In genomic region chr10:24149640-24150039, GRCh38 we compare ENCODE assay signal across 8 cellular contexts. TPM values are rescaled to one million over a fixed set of nuclear protein-coding genes. Genes with fewer than 3 reads are reported as not detected.
"Had no signal": no experiment of that assay in that cellular context is flagged by ENCODE, and none has a peak within 500 bp of the region (broad histone marks: within the 10 kb centered on the region; RNA-seq: fewer than 3 reads in every experiment).

No MANE protein-coding gene starts in this region.

- FAIRE-seq: HTR-8/SVneo, K562 had no signal

- DNase-seq: H7, HFFc6, KG1 had no signal

- H3K4me3 ChIP-seq: GM23338, HAP-1, K562 had no signal

- ATAC-seq: GM23338, HCT116, K562 had no signal

- H3K9me3 ChIP-seq: HAP-1 had no signal

- H3K36me3 ChIP-seq: HAP-1 had no signal

- H3K4me2 ChIP-seq: GM23338 had no signal

- H2AFZ ChIP-seq: GM23338 had no signal

RNA-seq across cellular contexts. Expression of gene KIAA1217, which starts 59.3 kb away (rescaled TPM):
- polyA plus RNA-seq: K562 had no signal
